In genomic region chr7:50068850-50069551, GRCh38 we compare ENCODE assay signal across 9 cellular contexts. TPM values are rescaled to one million over a fixed set of nuclear protein-coding genes. Genes with fewer than 3 reads are reported as not detected.
DNase-seq lines count a peak whose midpoint lies in the region; ATAC-seq and TF ChIP-seq lines count a peak whose summit lies in the region.
"Had no signal": no experiment of that assay in that cellular context is flagged by ENCODE, and none has a peak within 500 bp of the region (broad histone marks: within the 10 kb centered on the region; RNA-seq: fewer than 3 reads in every experiment).

No MANE protein-coding gene starts in this region.

- H3K36me3 ChIP-seq in breast epithelium (no peaks in the 10 kb centered on the region), testis (ENCODE audit: low read depth, missing control alignments) (no peaks in the 10 kb centered on the region)

- TF ChIP-seq CTCF in breast epithelium (IDR thresholded peaks at IDR 0.05) (no peak), testis (IDR thresholded peaks at IDR 0.05) (no peak)

- TF ChIP-seq POLR2A in breast epithelium (IDR thresholded peaks at IDR 0.05) (no peak), testis (IDR thresholded peaks at IDR 0.05) (no peak)

- peak overlapping the region; percentile 51 to 68 (median 55) for H3K4me3 ChIP-seq in breast epithelium
- H3K4me3 ChIP-seq in testis, result peak overlapping the region; percentile 32 to 50

- H3K27ac ChIP-seq in breast epithelium, result peak overlapping the region; percentile 71 to 73
- H3K27ac ChIP-seq in testis, result peak overlapping the region in 1 of 2 donors; percentile 39

- peak; percentile 67 for ATAC-seq in HG02970 (IDR thresholded peaks at IDR 0.05; ENCODE audit: low FRiP score, unreplicated experiment)

- H3K27me3 ChIP-seq in breast epithelium, result no peaks in the 10 kb centered on the region
- no peaks in the 10 kb centered on the region for H3K27me3 ChIP-seq in testis

- WGBS in testis, 2 donors, result 24 to 30% methylated on average over 6 of the region's 6 CpGs

- DNase-seq in stimulated activated CD4-positive, alpha-beta T cell treated with anti-CD3 and anti-CD28 coated beads, Interleukin-1b, Interleukin-23, amount 100 ng/mL, for 48 hours, result peak; percentile 34
- DNase-seq in stimulated activated CD4-positive, alpha-beta T cell treated with anti-CD3 and anti-CD28 coated beads, Interleukin-2, amount 100 ng/mL, for 24 hours, result no peak
- DNase-seq in NCI-H748 treated with DMSO at 0.1 percent for 48 hours (lab: John Stamatoyannopoulos, UW) (peak; percentile 53), breast epithelium (ENCODE audit: low spot score in 2 of 2) (no peak), left kidney (ENCODE audit: low read depth, low spot score) (peak; percentile 83), testis (no peak), activated gamma-delta T cell treated with Interleukin-2 at 50 U/mL for 16 hours (no peak)

- intact Hi-C loops in breast epithelium (cut with DNase I; ENCODE audit: low total_unique reads) (no loop called here), testis (cut with DNase I; ENCODE audit: low total_unique reads) (no loop called here)

- H3K9me3 ChIP-seq in breast epithelium, result peaks cover 8 to 19% of the 10 kb centered on the region in 2 donors
- no peaks in the 10 kb centered on the region for H3K9me3 ChIP-seq in testis

- H3K4me1 ChIP-seq in breast epithelium (peaks cover 0 to 5% of the 10 kb centered on the region in 2 donors), testis (no peaks in the 10 kb centered on the region)

RNA-seq across cellular contexts. Expression of gene ZPBP, which starts 24.0 kb away (rescaled TPM):
- total RNA-seq in breast epithelium (not detected), testis (10 to 100 TPM; 67.0 to 92.2 TPM)
- polyA plus RNA-seq in testis (ENCODE audit: insufficient read depth, low read depth, low replicate concordance), result 286 TPM
- total RNA-seq: glomerular endothelial cell had no signal

Comparison
In these comparisons a context has a peak if more than half of its experiments do, and no peak if none do; other contexts are left out.
1. DNase-seq: peak in stimulated activated CD4-positive, alpha-beta T cell treated with anti-CD3 and anti-CD28 coated beads, Interleukin-1b, Interleukin-23, amount 100 ng/mL, for 48 hours (single experiment), NCI-H748 treated with DMSO at 0.1 percent for 48 hours (single experiment) and left kidney (single experiment); none in stimulated activated CD4-positive, alpha-beta T cell treated with anti-CD3 and anti-CD28 coated beads, Interleukin-2, amount 100 ng/mL, for 24 hours (0 of 2), breast epithelium (0 of 2), testis (single experiment) and activated gamma-delta T cell treated with Interleukin-2 at 50 U/mL for 16 hours (single experiment).
2. RNA of gene ZPBP, which starts 24.0 kb away (total RNA-seq): 67.0 to 92.2 TPM in testis; not detected in breast epithelium; every median in the first group is over 10 times any median in the second.